In the genomic region with DNA sequence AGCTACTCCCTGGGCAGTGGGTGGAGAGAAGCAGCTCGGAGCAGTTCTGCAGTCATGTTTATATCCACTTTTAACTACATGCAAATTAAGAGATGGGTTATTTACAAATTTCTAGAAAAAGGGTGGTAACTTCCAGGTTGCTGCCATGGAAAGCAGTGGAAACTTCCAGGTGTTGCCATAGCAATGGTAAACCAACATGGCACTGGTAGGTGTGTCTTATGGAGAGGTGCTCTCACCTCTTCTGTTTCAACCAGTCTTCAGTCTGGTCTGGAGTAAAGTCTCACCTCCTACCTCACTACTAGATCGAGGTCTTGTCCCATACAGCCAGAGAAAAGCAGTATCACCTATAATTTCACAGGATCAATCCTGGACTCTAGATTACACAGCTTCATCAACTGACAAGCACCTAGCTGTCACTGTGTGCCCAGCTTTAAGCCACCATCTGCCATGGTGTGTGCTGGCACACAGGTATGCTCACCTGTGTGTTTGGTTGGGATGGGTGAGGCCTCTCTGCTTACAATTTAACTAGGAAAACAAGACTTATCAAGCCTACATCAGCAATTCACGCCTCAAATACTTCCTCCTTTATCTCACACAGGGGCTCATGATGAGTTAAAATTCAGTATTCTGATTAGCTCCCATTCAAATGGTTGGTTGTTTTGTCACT, we compare ENCODE assay signal across 19 cellular contexts.
DNase-seq lines count a peak whose midpoint lies in the region; ATAC-seq and TF ChIP-seq lines count a peak whose summit lies in the region.
"Had no signal": no experiment of that assay in that cellular context is flagged by ENCODE, and none has a peak within 500 bp of the region (broad histone marks: within the 10 kb centered on the region; RNA-seq: fewer than 3 reads in every experiment).

No MANE protein-coding gene starts in this region.

- peak overlapping the region in 1 of 2 experiments; percentile 37 for H3K4ac ChIP-seq in mesenchymal stem cell (ENCODE audit: low read depth in 1 of 2, low read length in 2 of 2)

- no peak overlapping the region for H3K4me3 ChIP-seq in Caco-2 (ENCODE audit: low read depth, low read length)
- H3K4me3 ChIP-seq in mesenchymal stem cell (ENCODE audit: insufficient read depth in 1 of 2, low read depth in 1 of 2, low read length in 2 of 2), result no peak overlapping the region
- H3K4me3 ChIP-seq: Peyer's patch had no signal

- TF ChIP-seq CTCF in Caco-2 (IDR thresholded peaks at IDR 0.05; ENCODE audit: insufficient read depth in 1 of 2, low read depth in 1 of 2, low read length in 1 of 2, severe bottlenecking in 1 of 2, unreplicated experiment in 1 of 2), result no peak
- no peak for TF ChIP-seq CTCF in progenitor cell of endocrine pancreas (IDR thresholded peaks at IDR 0.05; ENCODE audit: unreplicated experiment)
- TF ChIP-seq CTCF in natural killer cell (IDR thresholded peaks at IDR 0.05), result no peak

- 100% methylated on average over 1 of the region's 3 CpGs for WGBS in mesenchymal stem cell

- no peak overlapping the region for H2BK5ac ChIP-seq in mesenchymal stem cell (ENCODE audit: low read depth, low read length, poor library complexity, severe bottlenecking)

- H2AK5ac ChIP-seq in mesenchymal stem cell (ENCODE audit: low read length, severe bottlenecking), result no peak overlapping the region

- ATAC-seq in natural killer cell, result no peak
- ATAC-seq in GM18873 (IDR thresholded peaks at IDR 0.05; ENCODE audit: low FRiP score, unreplicated experiment), result no peak
- no peak for ATAC-seq in HG03280 (IDR thresholded peaks at IDR 0.05; ENCODE audit: unreplicated experiment)
- ATAC-seq: Right ventricle myocardium inferior had no signal

- H3K27me3 ChIP-seq in Caco-2 (replicated peaks; ENCODE audit: control insufficient read depth, insufficient read depth, low read length), result no peaks in the 10 kb centered on the region
- no peaks in the 10 kb centered on the region for H3K27me3 ChIP-seq in mesenchymal stem cell (ENCODE audit: control insufficient read depth in 1 of 2, insufficient read depth in 1 of 2, low read length in 2 of 2)
- H3K27me3 ChIP-seq: Peyer's patch had no signal

- no peak overlapping the region for H4K91ac ChIP-seq in mesenchymal stem cell (ENCODE audit: low read length)

- H3K27ac Mint-ChIP-seq in Caco-2 (ENCODE audit: unreplicated experiment), result peak overlapping the region; percentile 19
- H3K27ac Mint-ChIP-seq in progenitor cell of endocrine pancreas, result peak overlapping the region; percentile 51
- H3K27ac Mint-ChIP-seq in natural killer cell, result no peak overlapping the region

- H3K36me3 Mint-ChIP-seq in Caco-2 (ENCODE audit: insufficient read depth, unreplicated experiment), result peaks cover 7% of the 10 kb centered on the region
- H3K36me3 Mint-ChIP-seq in progenitor cell of endocrine pancreas (ENCODE audit: insufficient read depth), result peaks cover 2% of the 10 kb centered on the region
- no peaks in the 10 kb centered on the region for H3K36me3 Mint-ChIP-seq in natural killer cell

- H2BK15ac ChIP-seq in mesenchymal stem cell (ENCODE audit: low read depth, poor library complexity, severe bottlenecking), result no peak overlapping the region

- H3K4me2 ChIP-seq in mesenchymal stem cell (ENCODE audit: low read length, poor library complexity, severe bottlenecking), result no peak overlapping the region

- CTCF ChIA-PET in Caco-2 (lab: Charles Lee), result interaction anchor here (1.2 kb wide), 1 partner anchor 26 kb away, joined by 3 read pairs; no protein-coding TSS in a partner anchor

- H4K8ac ChIP-seq in mesenchymal stem cell (ENCODE audit: low read length), result no peak overlapping the region

- H3K27me3 Mint-ChIP-seq in Caco-2 (ENCODE audit: insufficient read depth, unreplicated experiment) (no peaks in the 10 kb centered on the region), progenitor cell of endocrine pancreas (no peaks in the 10 kb centered on the region), natural killer cell (ENCODE audit: low read depth in 2 of 2) (peaks cover 21 to 51% of the 10 kb centered on the region in 2 donors)

- H3K4me1 Mint-ChIP-seq in Caco-2 (ENCODE audit: low read depth, unreplicated experiment) (peaks cover 44% of the 10 kb centered on the region), progenitor cell of endocrine pancreas (ENCODE audit: low read depth) (peaks cover 53% of the 10 kb centered on the region), natural killer cell (peaks cover 34 to 41% of the 10 kb centered on the region in 2 donors)

- H3K27ac ChIP-seq in mesenchymal stem cell (ENCODE audit: low read length, poor library complexity, severe bottlenecking), result no peak overlapping the region

- H3K9ac ChIP-seq in mesenchymal stem cell (ENCODE audit: low read length), result no peak overlapping the region

- H3K14ac ChIP-seq in mesenchymal stem cell (ENCODE audit: low read length in 2 of 2), result no peak overlapping the region

- H3K23ac ChIP-seq in mesenchymal stem cell (ENCODE audit: low read length in 2 of 2), result no peak overlapping the region

- H3K79me1 ChIP-seq in mesenchymal stem cell (replicated peaks; ENCODE audit: low read length, poor library complexity, severe bottlenecking), result peaks cover 15% of the 10 kb centered on the region

- H3K18ac ChIP-seq in mesenchymal stem cell (ENCODE audit: low read depth in 1 of 2, low read length in 2 of 2), result peak overlapping the region; percentile 28 to 41

- H3K4me1 ChIP-seq in Caco-2 (peaks cover 23% of the 10 kb centered on the region), mesenchymal stem cell (ENCODE audit: control insufficient read depth, insufficient read depth, low read depth, low read length) (no peaks in the 10 kb centered on the region)
- H3K4me1 ChIP-seq: Peyer's patch had no signal

- no TSS peak for BruUV-seq in Caco-2 (replicated peaks; lab: Mats Ljungman, UMichigan)

- no peaks in the 10 kb centered on the region for H3K36me3 ChIP-seq in Caco-2 (ENCODE audit: control insufficient read depth, insufficient read depth, low read length)
- peaks cover 0 to 15% of the 10 kb centered on the region in 2 experiments for H3K36me3 ChIP-seq in mesenchymal stem cell (ENCODE audit: control insufficient read depth in 1 of 2, insufficient read depth in 2 of 2, low read depth in 1 of 2, low read length in 2 of 2)
- H3K36me3 ChIP-seq: Peyer's patch had no signal

- no peak overlapping the region for H2BK120ac ChIP-seq in mesenchymal stem cell (ENCODE audit: low read depth, low read length)

- H2AFZ ChIP-seq in mesenchymal stem cell (ENCODE audit: low read depth, low read length), result no peak overlapping the region

- H3K4me3 Mint-ChIP-seq in Caco-2 (ENCODE audit: unreplicated experiment), result no peak overlapping the region
- no peak overlapping the region for H3K4me3 Mint-ChIP-seq in progenitor cell of endocrine pancreas (ENCODE audit: low read depth)
- H3K4me3 Mint-ChIP-seq in natural killer cell, result no peak overlapping the region

- H3K9me3 ChIP-seq in Caco-2, result no peaks in the 10 kb centered on the region
- H3K9me3 ChIP-seq in mesenchymal stem cell (ENCODE audit: control insufficient read depth, low read length), result no peaks in the 10 kb centered on the region
- H3K9me3 ChIP-seq: Peyer's patch had no signal

- peak overlapping the region in 1 of 2 experiments; percentile 51 for H2BK12ac ChIP-seq in mesenchymal stem cell (ENCODE audit: low read length in 2 of 2)

- H3K9me3 Mint-ChIP-seq in Caco-2 (ENCODE audit: unreplicated experiment), result peaks cover 7% of the 10 kb centered on the region
- H3K9me3 Mint-ChIP-seq in progenitor cell of endocrine pancreas (ENCODE audit: low read depth), result no peaks in the 10 kb centered on the region
- H3K9me3 Mint-ChIP-seq in natural killer cell, result no peaks in the 10 kb centered on the region

- POLR2A ChIA-PET in Caco-2 (lab: Charles Lee), result no interaction called here

- DNase-seq in Caco-2 (no peak), NCI-H526 treated with DMSO at 0.1 percent for 48 hours (lab: John Stamatoyannopoulos, UW) (peak; percentile 69), mesenchymal stem cell (no peak), progenitor cell of endocrine pancreas (ENCODE audit: low spot score, unreplicated experiment) (no peak), natural killer cell (no peak)
- DNase-seq in effector CD4-positive, alpha-beta T cell, result no peak
- DNase-seq: AML-193, COR-L47, IMR-90, NCI-H1048, NCI-H1436, NCI-H1930, NCI-H226, NCI-H524 treated with DMSO at 0.1 percent for 48 hours, Peyer's patch, SW 1271 had no signal

- intact Hi-C loops in Caco-2 (cut with micrococcal nuclease; ENCODE audit: unreplicated experiment) (loop anchor here (1.0 kb wide), 1 partner anchor 21 kb away; no protein-coding TSS in a partner anchor), natural killer cell (cut with micrococcal nuclease) (no loop called here)

Comparison
In these comparisons a context has a peak if more than half of its experiments do, and no peak if none do; other contexts are left out.
1. H3K27ac Mint-ChIP-seq: peak in Caco-2 (single experiment) and progenitor cell of endocrine pancreas (single experiment); none in natural killer cell (0 of 2).